ENCODE assay signal across 24 cellular contexts in the genomic region with DNA sequence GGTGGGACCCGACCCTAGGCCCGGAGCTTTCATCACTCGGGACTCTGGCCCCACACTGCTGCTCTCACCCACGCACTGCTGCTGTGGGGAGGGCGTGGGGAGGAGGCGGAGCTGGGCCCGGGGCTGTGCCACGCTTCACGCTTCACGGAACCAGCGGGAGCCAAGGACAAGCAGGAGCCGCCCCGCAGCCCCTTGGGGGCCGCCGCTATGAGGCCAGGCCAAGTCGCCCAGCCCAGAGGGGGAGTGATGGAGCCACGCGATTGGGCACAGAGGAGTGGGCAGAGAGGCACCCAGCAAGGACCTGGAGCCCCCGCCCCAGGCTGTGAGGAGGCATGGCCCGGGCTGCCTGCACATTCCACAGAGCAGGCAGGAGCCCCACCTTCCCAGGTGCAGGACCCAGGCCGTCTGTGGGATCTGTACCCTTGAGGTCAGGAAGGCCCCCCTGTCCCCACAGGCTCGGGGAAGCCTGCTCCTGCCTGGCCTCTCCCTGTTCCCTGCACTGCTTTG. TPM values are rescaled to one million over a fixed set of nuclear protein-coding genes. Genes with fewer than 3 reads are reported as not detected.
"Had no signal": no experiment of that assay in that cellular context is flagged by ENCODE, and none has a peak within 500 bp of the region (broad histone marks: within the 10 kb centered on the region; RNA-seq: fewer than 3 reads in every experiment).

No MANE protein-coding gene starts in this region.

- H3K27me3 ChIP-seq: gastroesophageal sphincter, heart right ventricle, neutrophil, pancreas, sigmoid colon, tibial nerve had no signal

- H3K9me3 ChIP-seq: gastroesophageal sphincter, heart right ventricle, neutrophil, pancreas, sigmoid colon, tibial nerve had no signal

- H3K36me3 ChIP-seq: gastroesophageal sphincter, heart right ventricle, neutrophil, pancreas, sigmoid colon, tibial nerve had no signal

- H3K4me1 ChIP-seq: gastroesophageal sphincter, heart right ventricle, pancreas, sigmoid colon, tibial nerve had no signal

- DNase-seq: activated B cell treated with CpG ODN at 0.5 μM for 24 hours; activated CD4-positive, alpha-beta memory T cell treated with anti-CD3 and anti-CD28 coated beads for 36 hours; activated CD4-positive, alpha-beta T cell treated with anti-CD3 and anti-CD28 coated beads for 4 hours; activated gamma-delta T cell treated with Interleukin-2 at 50 U/mL for 16 hours; activated T-cell treated with anti-CD3 and anti-CD28 coated beads for 4 hours; amniotic stem cell; effector CD4-positive, alpha-beta T cell; heart right ventricle; natural killer cell; sigmoid colon; stimulated activated CD4-positive, alpha-beta T cell treated with anti-CD3 and anti-CD28 coated beads, Interleukin-4, amount 100 ng/mL, for 4 hours; stimulated activated naive CD4-positive, alpha-beta T cell; substantia nigra; T-cell had no signal

- H3K4me3 ChIP-seq: gastroesophageal sphincter, heart right ventricle, pancreas, sigmoid colon, tibial nerve had no signal

- FAIRE-seq: pancreas had no signal

- ATAC-seq: activated naive CD4-positive, alpha-beta T cell treated with anti-CD3 and anti-CD28 coated beads, Interleukin-2, amount 50 U/mL, for 72 hours; gastroesophageal sphincter; natural killer cell; pancreas; T-cell had no signal

- H3K27ac ChIP-seq: gastroesophageal sphincter, heart right ventricle, neutrophil, pancreas, sigmoid colon, tibial nerve had no signal

RNA-seq across cellular contexts. Expression of a gene that starts 35.8 kb away (rescaled TPM):
- total RNA-seq: activated B cell treated with CpG ODN at 0.5 μM for 24 hours; activated CD4-positive, alpha-beta memory T cell treated with anti-CD3 and anti-CD28 coated beads for 36 hours; activated naive CD4-positive, alpha-beta T cell treated with anti-CD3 and anti-CD28 coated beads, Interleukin-2, amount 50 U/mL, for 72 hours; activated T-helper 1 cell treated with anti-CD3 and anti-CD28 coated beads, Interleukin-12 subunit alpha, Interleukin-12 subunit beta, Interleukin-2, Interleukin-4 antibody, amounts not matched to agents 30 ng/mL and 10 ng/mL and 1 ng/mL, durations not matched to agents 14 hours and 24 hours and 36 hours; cerebellum; heart right ventricle; kidney epithelial cell; liver; natural killer cell; pancreas; sigmoid colon; T-cell; tibial nerve had no signal
- polyA plus RNA-seq: esophagus, heart right ventricle, liver, pancreas, sigmoid colon had no signal
